Comparison of ENCODE assay signal across 13 cellular contexts in genomic region chr11:8192896-8193209, GRCh38. TPM values are rescaled to one million over a fixed set of nuclear protein-coding genes. Genes with fewer than 3 reads are reported as not detected.
DNase-seq lines count a peak whose midpoint lies in the region; ATAC-seq and TF ChIP-seq lines count a peak whose summit lies in the region.
"Had no signal": no experiment of that assay in that cellular context is flagged by ENCODE, and none has a peak within 500 bp of the region (broad histone marks: within the 10 kb centered on the region; RNA-seq: fewer than 3 reads in every experiment).

No MANE protein-coding gene starts in this region.

- H3K9me2 ChIP-seq in Loucy (replicated peaks; ENCODE audit: low read depth, low read length), result no peaks in the 10 kb centered on the region

- ATAC-seq in GM19023 (IDR thresholded peaks at IDR 0.05; ENCODE audit: unreplicated experiment), result peak; percentile 38
- peak; percentile 35 for ATAC-seq in left lobe of liver

- H3K79me2 ChIP-seq in Loucy (ENCODE audit: insufficient read depth, low read length), result no peaks in the 10 kb centered on the region

- no peaks in the 10 kb centered on the region for H3F3A ChIP-seq in Loucy (ENCODE audit: low read depth)

- H3K36me3 ChIP-seq in BE2C (no peaks in the 10 kb centered on the region), Loucy (ENCODE audit: insufficient read depth, low read length) (no peaks in the 10 kb centered on the region), testis (ENCODE audit: low read depth, missing control alignments) (no peaks in the 10 kb centered on the region)
- H3K36me3 ChIP-seq: BLaER1 had no signal

- 0 out of 2 replicates have a peak overlapping the region, but pooled peaks have one; percentile 5 for H2AFZ ChIP-seq in Loucy (ENCODE audit: low read length)

- TF ChIP-seq POLR2A in testis (IDR thresholded peaks at IDR 0.05), result no peak

- H3K4me2 ChIP-seq in Loucy (ENCODE audit: low read depth, low read length, poor library complexity, severe bottlenecking), result no peak overlapping the region
- H3K4me2 ChIP-seq: BLaER1 had no signal

- H3K4me3 ChIP-seq in BE2C (ENCODE audit: low read depth, low read length) (no peak overlapping the region), Loucy (ENCODE audit: low read length, poor library complexity, severe bottlenecking) (no peak overlapping the region), testis (no peak overlapping the region)
- H3K4me3 ChIP-seq: BLaER1, SK-N-MC had no signal

- DNase-seq in BE2C (peak; percentile 14), left lobe of liver (ENCODE audit: low spot score) (no peak), iPS-NIHi7 (ENCODE audit: extremely low spot score) (no peak), NCI-H510A (lab: John Stamatoyannopoulos, UW) (no peak), testis (no peak)
- DNase-seq in activated CD4-positive, alpha-beta T cell treated with anti-CD3 and anti-CD28 coated beads for 1 hour, result no peak
- DNase-seq: natural killer cell had no signal

- H3K27me3 ChIP-seq in BE2C, result no peaks in the 10 kb centered on the region
- H3K27me3 ChIP-seq in Loucy (ENCODE audit: insufficient read depth, low read length, poor library complexity, severe bottlenecking), result no peaks in the 10 kb centered on the region
- H3K27me3 ChIP-seq in testis, result no peaks in the 10 kb centered on the region
- H3K27me3 ChIP-seq: BLaER1 had no signal

- H4K20me1 ChIP-seq in Loucy (ENCODE audit: insufficient read depth, low read length, poor library complexity, severe bottlenecking), result no peaks in the 10 kb centered on the region
- H4K20me1 ChIP-seq: BLaER1 had no signal

- intact Hi-C loops in testis (cut with DNase I; ENCODE audit: low total_unique reads), result no loop called here

- H3K4me1 ChIP-seq in BE2C, result peaks cover 8% of the 10 kb centered on the region; the same call in 1 of the 2 replicates
- peaks cover 8% of the 10 kb centered on the region for H3K4me1 ChIP-seq in Loucy (ENCODE audit: insufficient read depth, low read length, poor library complexity, severe bottlenecking)
- H3K4me1 ChIP-seq in testis, result no peaks in the 10 kb centered on the region
- H3K4me1 ChIP-seq: BLaER1 had no signal

- H3K9me3 ChIP-seq in BE2C (no peaks in the 10 kb centered on the region), Loucy (ENCODE audit: insufficient read depth, low read depth, low read length) (no peaks in the 10 kb centered on the region), testis (no peaks in the 10 kb centered on the region)
- H3K9me3 ChIP-seq: BLaER1 had no signal

- H3K9ac ChIP-seq in Loucy (ENCODE audit: low read depth, low read length, poor library complexity, severe bottlenecking), result no peak overlapping the region
- H3K9ac ChIP-seq: BLaER1 had no signal

- no peak overlapping the region for H3K27ac ChIP-seq in testis
- H3K27ac ChIP-seq: BLaER1, SK-N-MC had no signal

- WGBS in testis, 2 donors, result 49 to 80% methylated on average over 1 to 5 of the region's 5 CpGs

- TF ChIP-seq CTCF in BE2C (IDR thresholded peaks at IDR 0.05; ENCODE audit: low read depth, low read length) (no peak), Loucy (conservative IDR thresholded peaks at IDR 0.05; ENCODE audit: low read length) (0 out of 2 replicates have a peak, but pooled peaks have one; percentile 3), testis (IDR thresholded peaks at IDR 0.05) (no peak)

RNA-seq across cellular contexts. Expression of gene RIC3, which starts 24.0 kb away (rescaled TPM):
- 15.8 TPM for polyA plus RNA-seq in BE2C (2012; ENCODE audit: insufficient read depth, insufficient read length, low read depth)
- total RNA-seq in left lobe of liver (3.4 TPM), testis (10 to 100 TPM; 42.3 to 48.6 TPM)
- polyA plus RNA-seq in testis (ENCODE audit: insufficient read depth, low read depth, low replicate concordance), result 18.7 TPM
- total RNA-seq: dermis microvascular lymphatic vessel endothelial cell, fibroblast of villous mesenchyme had no signal
